ENCODE assay signal across 1 cellular context in the genomic region with DNA sequence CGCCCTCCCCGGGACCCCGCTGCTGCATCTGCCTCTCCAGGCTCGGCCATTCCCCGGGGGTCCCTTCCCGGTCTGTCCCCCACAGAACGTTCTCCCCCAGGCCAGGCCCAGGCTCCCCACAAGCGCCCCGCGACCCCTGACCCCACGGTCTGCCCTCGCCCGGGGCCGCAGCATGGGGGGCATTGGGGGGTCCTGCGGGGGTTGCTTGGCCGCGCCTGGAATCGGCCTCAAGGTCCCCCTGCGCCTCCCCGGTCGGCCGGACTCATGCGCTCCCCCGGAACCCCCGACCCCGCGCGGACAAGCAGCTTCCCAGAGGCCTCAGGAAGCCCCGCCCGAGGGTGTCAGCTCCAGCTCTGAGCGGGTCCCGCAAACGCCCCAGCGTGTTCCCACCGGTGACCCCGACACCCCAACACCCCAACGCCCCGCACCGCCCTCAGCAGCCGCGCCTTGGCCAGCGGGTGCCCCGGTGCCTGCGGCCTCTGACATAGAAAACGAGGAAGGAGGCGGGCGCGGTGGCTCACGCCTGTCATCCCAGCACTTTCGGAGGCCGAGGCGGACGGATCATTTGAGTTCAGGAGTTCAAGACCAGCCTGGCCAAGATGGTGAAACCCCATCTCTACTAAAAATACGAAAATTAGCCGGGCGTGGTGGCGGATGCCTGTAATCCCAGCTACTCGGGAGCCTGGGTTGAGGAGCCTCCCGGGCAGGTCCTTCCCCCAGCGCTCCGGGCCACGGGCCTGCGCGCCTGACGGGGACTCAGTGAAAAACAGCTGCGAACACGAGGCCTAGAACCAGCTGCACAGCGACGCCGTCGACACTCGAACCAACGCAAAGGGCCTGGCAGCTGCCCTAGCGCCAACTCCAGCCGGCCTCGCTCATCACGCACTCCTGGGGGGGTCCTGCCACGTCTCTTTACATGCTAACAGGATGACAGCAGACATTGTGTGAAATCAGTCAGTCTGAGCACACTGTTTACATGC.
TF ChIP-seq lines count a peak whose summit lies in the region.

No MANE protein-coding gene starts in this region.

TF ChIP-seq in SK-N-SH treated with all-trans-retinoic acid at 6 μM for 48 hours, 23 proteins besides CTCF, POLR2A, EP300 and RAD21 (continued from another document):
- no peak for TF ChIP-seq TSHZ2 (CRISPR knock-in tag; IDR thresholded peaks at IDR 0.05)
- no peak for TF ChIP-seq PPARA (CRISPR knock-in tag; IDR thresholded peaks at IDR 0.05; ENCODE audit: borderline replicate concordance)
- no peak for TF ChIP-seq ZFP3 (CRISPR knock-in tag; IDR thresholded peaks at IDR 0.05)
- no peak for TF ChIP-seq BACH2 (CRISPR knock-in tag; IDR thresholded peaks at IDR 0.05; ENCODE audit: borderline replicate concordance)
- TF ChIP-seq SNAI2 (CRISPR knock-in tag; IDR thresholded peaks at IDR 0.05) = no peak
- TF ChIP-seq ESRRG (CRISPR knock-in tag; IDR thresholded peaks at IDR 0.05) = no peak
- TF ChIP-seq ZNF565 (CRISPR knock-in tag; conservative IDR thresholded peaks at IDR 0.05; ENCODE audit: low read depth) = no peak
